Comparison of ENCODE assay signal across 1 cellular context in the genomic region with DNA sequence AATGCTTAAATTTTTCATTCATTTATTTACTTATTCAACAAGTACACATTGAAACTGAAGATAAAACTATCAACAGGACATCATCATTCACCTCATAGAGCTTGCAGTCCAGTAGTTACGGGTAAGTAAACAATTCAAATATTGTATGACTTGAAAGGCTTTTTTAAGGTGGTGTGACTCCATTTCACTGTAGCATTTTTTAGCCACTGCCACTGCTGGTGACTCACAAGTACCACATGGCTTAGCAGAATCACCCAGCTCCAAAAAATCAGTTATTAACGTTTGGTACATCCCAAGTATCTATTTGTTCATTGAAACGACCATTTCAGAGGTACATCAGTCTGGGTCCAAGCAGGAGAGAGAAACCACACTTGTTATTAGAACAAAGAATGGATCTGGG.
TF ChIP-seq lines count a peak whose summit lies in the region.

No MANE protein-coding gene starts in this region.

TF ChIP-seq in IMR-90, 13 proteins besides CTCF, POLR2A, EP300 and RAD21 (continued from another document):
- TF ChIP-seq ELK1 (IDR thresholded peaks at IDR 0.05; ENCODE audit: borderline replicate concordance, low read depth, low read length), result no peak
